In genomic region chr11:46066335-46066734, GRCh38 we compare ENCODE assay signal across 1 cellular context.
TF ChIP-seq lines count a peak whose summit lies in the region.

No MANE protein-coding gene starts in this region.

TF ChIP-seq in GM23338, 12 proteins besides CTCF, POLR2A, EP300 and RAD21 (continued from another document):
- TF ChIP-seq ZNF462 (CRISPR knock-in tag; IDR thresholded peaks at IDR 0.05), result no peak
- no peak for TF ChIP-seq EZH2phosphoT487 (IDR thresholded peaks at IDR 0.05; ENCODE audit: unreplicated experiment)
- no peak for TF ChIP-seq NANOG (IDR thresholded peaks at IDR 0.05; ENCODE audit: borderline replicate concordance)
- no peak for TF ChIP-seq REST (IDR thresholded peaks at IDR 0.05; ENCODE audit: unreplicated experiment)
TF ChIP-seq in GM23338: peak in this region for 0.
